In the genomic region with DNA sequence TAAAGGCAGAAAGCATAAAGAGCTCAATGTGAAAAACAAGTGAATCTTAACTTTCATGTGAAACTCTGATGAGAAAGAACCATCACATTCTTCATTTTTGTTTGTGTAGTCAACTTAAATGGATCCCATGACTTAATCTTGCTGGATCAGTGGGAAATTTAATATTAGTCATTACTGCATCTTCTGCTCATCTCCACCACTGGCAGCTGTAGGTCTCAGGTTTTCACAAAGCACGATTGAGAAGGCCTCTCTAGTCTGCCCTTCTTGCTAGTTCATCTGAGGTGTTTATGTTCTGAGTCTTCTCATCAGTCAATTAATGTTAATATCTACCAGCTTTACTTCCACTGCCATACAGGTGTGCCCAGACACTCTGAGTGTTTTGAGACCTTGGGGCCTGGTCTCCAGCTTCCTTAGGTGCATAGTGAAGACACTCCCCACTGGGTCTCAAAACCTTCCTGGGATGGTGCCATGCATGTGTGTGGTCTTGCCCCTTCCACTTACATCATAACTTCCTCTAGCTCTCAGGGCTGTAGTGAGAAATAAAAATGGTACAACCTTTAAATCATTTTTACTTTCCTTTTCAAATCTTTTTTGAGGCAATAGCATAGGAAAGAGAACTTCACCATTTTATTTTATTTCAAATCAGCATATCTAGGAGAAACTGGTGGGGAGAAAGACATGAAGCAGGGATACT, we compare ENCODE assay signal across 20 cellular contexts.
DNase-seq lines count a peak whose midpoint lies in the region; ATAC-seq, FAIRE-seq and TF ChIP-seq lines count a peak whose summit lies in the region.
"Had no signal": no experiment of that assay in that cellular context is flagged by ENCODE, and none has a peak within 500 bp of the region (broad histone marks: within the 10 kb centered on the region; RNA-seq: fewer than 3 reads in every experiment).

No MANE protein-coding gene starts in this region.

- no peaks in the 10 kb centered on the region for H3K27me3 Mint-ChIP-seq in CD4-positive, alpha-beta memory T cell

- no peak overlapping the region for H3K4me3 ChIP-seq in CD4-positive, alpha-beta memory T cell (ENCODE audit: low read length in 2 of 2)
- H3K4me3 ChIP-seq in PC-9 (no peak overlapping the region), GM12878 (no peak overlapping the region), sigmoid colon (no peak overlapping the region)

- TF ChIP-seq CTCF in PC-9 (conservative IDR thresholded peaks at IDR 0.05): no peak
- no peak for TF ChIP-seq CTCF in GM12878 (IDR thresholded peaks at IDR 0.05 in 2 of 3, conservative IDR thresholded peaks at IDR 0.05 in 1 of 3; ENCODE audit: control insufficient read depth in 2 of 3, extremely low read depth in 1 of 3, insufficient read depth in 1 of 3, low read depth in 3 of 3, low read length in 3 of 3)
- TF ChIP-seq CTCF in sigmoid colon (IDR thresholded peaks at IDR 0.05): no peak

- H3K9ac ChIP-seq in GM12878 (ENCODE audit: control insufficient read depth, insufficient read depth, low read length): no peak overlapping the region

- H3K79me2 ChIP-seq in PC-9 (ENCODE audit: low read depth) (no peaks in the 10 kb centered on the region), GM12878 (ENCODE audit: control insufficient read depth, insufficient read depth, low read length) (no peaks in the 10 kb centered on the region)

- H2AFZ ChIP-seq in PC-9: peak overlapping the region; percentile 49
- peak overlapping the region; percentile 64 for H2AFZ ChIP-seq in GM12878 (ENCODE audit: control insufficient read depth, low read depth, low read length)

- CTCF ChIA-PET in CD4-positive, alpha-beta memory T cell (lab: Charles Lee; ENCODE audit: partially characterized antibody): no interaction called here
- CTCF ChIA-PET in PC-9 (lab: Charles Lee) (no interaction called here), GM12878 (lab: Yijun Ruan, JAX) (interaction anchor here (0.5 to 1.4 kb wide), 4 partner anchors 12 to 385 kb away, joined by 3 to 4 read pairs (median 3); no protein-coding TSS in a partner anchor)

- H3K4me3 Mint-ChIP-seq in CD4-positive, alpha-beta memory T cell: peak overlapping the region in 3 of 8 donors; percentile 20 to 33 (median 31)
- H3K4me3 Mint-ChIP-seq: H9 had no signal

- no peaks in the 10 kb centered on the region for H3K36me3 Mint-ChIP-seq in CD4-positive, alpha-beta memory T cell

- intact Hi-C loops in CD4-positive, alpha-beta memory T cell (cut with micrococcal nuclease): no loop called here
- intact Hi-C loops in PC-9 (cut with micrococcal nuclease; ENCODE audit: unreplicated experiment): no loop called here
- intact Hi-C loops in GM12878 (cut with micrococcal nuclease; ENCODE audit: unreplicated experiment): no loop called here
- intact Hi-C loops in sigmoid colon (cut with DNase I): no loop called here

- TF ChIP-seq RAD21 in GM12878 (IDR thresholded peaks at IDR 0.05; ENCODE audit: insufficient read depth, low read depth, low read length): no peak

- no peaks in the 10 kb centered on the region for H3K9me3 Mint-ChIP-seq in CD4-positive, alpha-beta memory T cell
- H3K9me3 Mint-ChIP-seq: H9 had no signal

- RAD21 ChIA-PET in GM12878 (lab: Charles Lee; ENCODE audit: unreplicated experiment): no interaction called here

- TF ChIP-seq POLR2A in GM12878 (IDR thresholded peaks at IDR 0.05; ENCODE audit: low read depth, low read length) (no peak), sigmoid colon (IDR thresholded peaks at IDR 0.05) (no peak)

- POLR2A ChIA-PET in CD4-positive, alpha-beta memory T cell (lab: Charles Lee; ENCODE audit: partially characterized antibody): interaction anchor here (0.7 kb wide), 1 partner anchor 12 kb away, joined by 4 read pairs; no protein-coding TSS in a partner anchor
- POLR2A ChIA-PET in PC-9 (lab: Charles Lee; ENCODE audit: unreplicated experiment) (no interaction called here), GM12878 (lab: Charles Lee) (no interaction called here)

- no peaks in the 10 kb centered on the region for H3K36me3 ChIP-seq in CD4-positive, alpha-beta memory T cell (ENCODE audit: insufficient read depth, low read length)
- H3K36me3 ChIP-seq in PC-9 (ENCODE audit: low read depth) (no peaks in the 10 kb centered on the region), GM12878 (ENCODE audit: control insufficient read depth in 2 of 2, insufficient read depth in 2 of 2, low read length in 1 of 2) (no peaks in the 10 kb centered on the region), sigmoid colon (no peaks in the 10 kb centered on the region)

- no peak for FAIRE-seq in GM12878 (lab: Jason Lieb, UNC)

- no peaks in the 10 kb centered on the region; the same call in 1 of the 2 replicates for H3K9me2 ChIP-seq in PC-9 (ENCODE audit: insufficient read depth)

- 33% methylated on average over 1 of the region's 1 CpG for WGBS in GM12878 (ENCODE audit: insufficient coverage, insufficient replicate concordance, low lambda C conversion rate, missing lambda C conversion rate)
- WGBS in sigmoid colon, 2 donors: 76 to 85% methylated on average over 1 of the region's 1 CpG

- TF ChIP-seq EP300 in GM12878 (IDR thresholded peaks at IDR 0.05; ENCODE audit: borderline replicate concordance in 1 of 2, control insufficient read depth in 1 of 2, low read depth in 2 of 2, low read length in 2 of 2) (no peak), sigmoid colon (IDR thresholded peaks at IDR 0.05) (no peak)

- peak; percentile 24; the same call in 1 of the 3 replicates for ATAC-seq in GM12878
- ATAC-seq in GM18873 (IDR thresholded peaks at IDR 0.05; ENCODE audit: low FRiP score, unreplicated experiment): no peak

- DNase-seq in NOMO-1 (lab: John Stamatoyannopoulos, UW; ENCODE audit: unreplicated experiment in 2 of 2) (peak; percentile 26 to 27), NOMO-1 treated with dmso at 0.1 percent for 144 hours (lab: John Stamatoyannopoulos, UW; ENCODE audit: unreplicated experiment) (no peak), PC-9 (no peak), GM12878 (ENCODE audit: low read depth, low spot score) (no peak), sigmoid colon (no peak), HCEC 1CT (no peak)
- no peak for DNase-seq in CD4-positive, alpha-beta memory T cell
- DNase-seq: 8988T, C1 segment of cervical spinal cord, Caco-2, DMS153, EL, H9, IMR-90, Karpas-422, MM.1S, NCI-H1417, NCI-H187 treated with DMSO at 0.1 percent for 48 hours, NCI-H526 treated with DMSO at 0.1 percent for 48 hours had no signal

- H3K4me1 Mint-ChIP-seq in CD4-positive, alpha-beta memory T cell: peaks cover 3 to 13% (median 8%) of the 10 kb centered on the region in 4 donors

- in situ Hi-C loops in GM12878 (cut with MboI): no loop called here

- peak overlapping the region in 5 of 7 donors; percentile 0 to 29 (median 19) for H3K27ac Mint-ChIP-seq in CD4-positive, alpha-beta memory T cell
- H3K27ac Mint-ChIP-seq: H9 had no signal

- no peaks in the 10 kb centered on the region for H3K27me3 ChIP-seq in CD4-positive, alpha-beta memory T cell (ENCODE audit: insufficient read depth, low read length)
- H3K27me3 ChIP-seq in PC-9 (ENCODE audit: insufficient read depth, low read depth) (no peaks in the 10 kb centered on the region), GM12878 (replicated peaks in 1 of 2; ENCODE audit: control insufficient read depth in 2 of 2, insufficient read depth in 2 of 2, low read length in 1 of 2) (no peaks in the 10 kb centered on the region), sigmoid colon (no peaks in the 10 kb centered on the region)

- H3K4me1 ChIP-seq in CD4-positive, alpha-beta memory T cell (ENCODE audit: insufficient read depth, low read length): peaks cover 7% of the 10 kb centered on the region
- H3K4me1 ChIP-seq in PC-9 (replicated peaks; ENCODE audit: insufficient read depth) (no peaks in the 10 kb centered on the region), GM12878 (ENCODE audit: control insufficient read depth, insufficient read depth, low read length) (no peaks in the 10 kb centered on the region), sigmoid colon (no peaks in the 10 kb centered on the region)
- H3K4me1 ChIP-seq: Caco-2 had no signal

- SMC1A ChIA-PET in GM12878 (lab: Charles Lee; ENCODE audit: uncharacterized antibody, unreplicated experiment): interaction anchor here (1.0 kb wide), 1 partner anchor 232 kb away, joined by 3 read pairs; no protein-coding TSS in a partner anchor

- BruUV-seq in PC-9 (replicated peaks; lab: Mats Ljungman, UMichigan) (no TSS peak), GM12878 (replicated peaks; lab: Mats Ljungman, UMichigan) (no TSS peak)

- H3F3A ChIP-seq in PC-9 (ENCODE audit: insufficient read depth, low read depth): no peaks in the 10 kb centered on the region

- no peak overlapping the region for H3K4me2 ChIP-seq in PC-9
- H3K4me2 ChIP-seq in GM12878 (ENCODE audit: control insufficient read depth, insufficient read depth): no peak overlapping the region

- H3K27ac ChIP-seq in CD4-positive, alpha-beta memory T cell (ENCODE audit: low read depth, low read length): no peak overlapping the region
- H3K27ac ChIP-seq in PC-9 (no peak overlapping the region), GM12878 (ENCODE audit: control insufficient read depth, insufficient read depth) (no peak overlapping the region), sigmoid colon (no peak overlapping the region)

- no peaks in the 10 kb centered on the region for H3K9me3 ChIP-seq in CD4-positive, alpha-beta memory T cell (ENCODE audit: control insufficient read depth in 1 of 2, low read length in 2 of 2)
- H3K9me3 ChIP-seq in PC-9 (ENCODE audit: insufficient read depth, low read depth): no peaks in the 10 kb centered on the region; the same call in 1 of the 2 replicates
- no peaks in the 10 kb centered on the region; the same call in 2 of the 3 replicates for H3K9me3 ChIP-seq in GM12878 (replicated peaks; ENCODE audit: control insufficient read depth, insufficient read depth, low read length)
- H3K9me3 ChIP-seq in sigmoid colon: no peaks in the 10 kb centered on the region
- H3K9me3 ChIP-seq: Caco-2 had no signal

- H4K20me1 ChIP-seq in PC-9 (ENCODE audit: insufficient read depth) (no peaks in the 10 kb centered on the region), GM12878 (ENCODE audit: control insufficient read depth, insufficient read depth) (no peaks in the 10 kb centered on the region)

TF ChIP-seq in GM12878, 131 proteins besides CTCF, POLR2A, EP300 and RAD21 (continues in another document):
- TF ChIP-seq RUNX3 (IDR thresholded peaks at IDR 0.05; ENCODE audit: low read length): peak; percentile 11; the same call in 1 of the 2 replicates
- no peak for TF ChIP-seq ASH2L (IDR thresholded peaks at IDR 0.05; ENCODE audit: borderline replicate concordance, low read depth)
- no peak for TF ChIP-seq MEF2B (IDR thresholded peaks at IDR 0.05; ENCODE audit: partially characterized antibody, poor library complexity, severe bottlenecking)
- peak in 1 of 2 experiments; percentile 36; a peak in 1 of 4 replicates for TF ChIP-seq ETV6 (conservative IDR thresholded peaks at IDR 0.05 in 1 of 2, IDR thresholded peaks at IDR 0.05 in 1 of 2; ENCODE audit: borderline replicate concordance in 1 of 2, low read depth in 1 of 2)

Comparison
In these comparisons a context has a peak if more than half of its experiments do, and no peak if none do; other contexts are left out.
1. DNase-seq: peak in NOMO-1 (2 of 2); none in NOMO-1 treated with dmso at 0.1 percent for 144 hours (single experiment), CD4-positive, alpha-beta memory T cell (0 of 5), PC-9 (0 of 2), GM12878 (single experiment), sigmoid colon (single experiment) and HCEC 1CT (single experiment).